In the genomic region with DNA sequence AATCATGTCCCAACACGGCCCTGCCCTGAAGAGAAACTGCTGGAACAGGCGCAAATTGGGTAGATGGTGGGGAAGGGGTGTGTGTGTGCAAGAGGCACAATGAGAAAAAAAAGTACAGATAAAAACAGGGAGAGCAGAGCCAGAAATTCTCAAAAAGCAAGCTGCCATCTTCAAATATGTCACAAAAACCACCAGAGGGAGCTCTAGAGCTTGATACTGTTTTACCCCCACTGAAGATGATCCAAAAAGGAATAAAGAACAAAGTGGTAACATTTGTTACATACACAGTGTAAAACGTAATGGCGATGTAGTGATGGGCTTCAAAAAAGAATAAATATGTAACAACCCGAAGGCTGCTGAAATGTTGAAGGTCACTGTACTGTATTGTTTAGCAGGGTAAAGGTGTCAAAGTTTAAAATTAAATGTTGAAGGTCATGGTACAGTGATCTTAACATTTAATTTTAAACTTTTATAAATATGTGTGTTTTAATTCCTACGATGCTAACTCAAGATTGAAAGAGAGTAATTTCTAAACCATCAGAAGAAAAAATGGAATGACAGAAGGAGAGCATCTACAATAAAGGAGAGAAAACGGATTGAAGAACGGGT, we compare ENCODE assay signal across 8 cellular contexts. TPM values are rescaled to one million over a fixed set of nuclear protein-coding genes. Genes with fewer than 3 reads are reported as not detected.
DNase-seq lines count a peak whose midpoint lies in the region; ATAC-seq and TF ChIP-seq lines count a peak whose summit lies in the region.

No MANE protein-coding gene starts in this region.

- no peak for TF ChIP-seq EP300 in transverse colon (IDR thresholded peaks at IDR 0.05; ENCODE audit: low read depth)

- no peak for ATAC-seq in omental fat pad (ENCODE audit: low FRiP score)

- TF ChIP-seq POLR2A in transverse colon (IDR thresholded peaks at IDR 0.05): no peak

- peaks cover 11 to 41% (median 20%) of the 10 kb centered on the region in 4 donors for H3K4me1 ChIP-seq in transverse colon

- no peaks in the 10 kb centered on the region for H3K9me3 ChIP-seq in transverse colon

- H3K36me3 ChIP-seq in transverse colon: peaks cover 0 to 37% (median 14%) of the 10 kb centered on the region in 4 donors

- DNase-seq in AG08396 (ENCODE audit: low spot score): peak; percentile 64
- DNase-seq in GDM1 (lab: John Stamatoyannopoulos, UW): peak; percentile 24
- peak; percentile 19 for DNase-seq in NCI-H187 treated with DMSO at 0.1 percent for 48 hours (lab: John Stamatoyannopoulos, UW)
- peak; percentile 48 for DNase-seq in amniotic epithelial cell (ENCODE audit: low read depth)
- peak; percentile 71 for DNase-seq in inferior parietal cortex (ENCODE audit: extremely low spot score)
- no peak for DNase-seq in transverse colon
- DNase-seq in omental fat pad (ENCODE audit: low spot score): no peak
- no peak for DNase-seq in iPS-NIHi11 (ENCODE audit: low spot score)

- H3K27me3 ChIP-seq in transverse colon: no peaks in the 10 kb centered on the region

- intact Hi-C loops in transverse colon (cut with DNase I; ENCODE audit: low total_unique reads): no loop called here

- TF ChIP-seq CTCF in transverse colon (IDR thresholded peaks at IDR 0.05): peak; percentile 57 to 68 (median 62)
- TF ChIP-seq CTCF in omental fat pad (IDR thresholded peaks at IDR 0.05): no peak

- 54 to 66% methylated on average over 6 to 8 of the region's 8 CpGs for WGBS in transverse colon (ENCODE audit: low coverage in 1 of 2), 2 donors

- no peak overlapping the region for H3K4me3 ChIP-seq in transverse colon

- in situ Hi-C loops in transverse colon (cut with MboI; ENCODE audit: low pct_ligation_motif_present in 1 of 4, low pct_unique_long_range_greater_than_20kb in 1 of 4, low sequenced_read_pairs in 3 of 4): no loop called here

- peak overlapping the region in 2 of 4 donors; percentile 21 to 24 for H3K27ac ChIP-seq in transverse colon

RNA-seq across cellular contexts. Expression of a gene that starts 6.0 kb away (rescaled TPM):
- total RNA-seq in transverse colon (10 to 100 TPM in 3 of 4 donors, 1 to 10 TPM in 1; 7.8 to 54.0 (median 25.8) TPM), omental fat pad (10 to 100 TPM; 25.6 to 47.7 (median 29.3) TPM)

RNA-seq across cellular contexts. Expression of a gene that starts 11.7 kb away (rescaled TPM):
- 100 to 1,000 TPM in 3 of 4 donors, 10 to 100 TPM in 1; 24.9 to 128 (median 120) TPM for total RNA-seq in transverse colon
- total RNA-seq in omental fat pad: 10 to 100 TPM; 61.0 to 99.4 (median 92.3) TPM

RNA-seq across cellular contexts. Expression of a gene that starts 37.2 kb away (rescaled TPM):
- total RNA-seq in transverse colon (10 to 100 TPM in 2 of 4 donors, 1 to 10 TPM in 2; 4.0 to 33.7 (median 11.8) TPM), omental fat pad (10 to 100 TPM; 16.9 to 85.3 (median 39.4) TPM)

Comparison
In these comparisons a context has a peak if more than half of its experiments do, and no peak if none do; other contexts are left out.
1. DNase-seq: peak in AG08396 (single experiment), GDM1 (single experiment), NCI-H187 treated with DMSO at 0.1 percent for 48 hours (single experiment), amniotic epithelial cell (single experiment) and inferior parietal cortex (single experiment); none in transverse colon (single experiment), omental fat pad (single experiment) and iPS-NIHi11 (single experiment).
2. CTCF ChIP-seq: peak in transverse colon (5 of 5); none in omental fat pad (0 of 3).